ENCODE assay signal across 24 cellular contexts in genomic region chr15:57580428-57580827, GRCh38. TPM values are rescaled to one million over a fixed set of nuclear protein-coding genes. Genes with fewer than 3 reads are reported as not detected.
"Had no signal": no experiment of that assay in that cellular context is flagged by ENCODE, and none has a peak within 500 bp of the region (broad histone marks: within the 10 kb centered on the region; RNA-seq: fewer than 3 reads in every experiment).

No MANE protein-coding gene starts in this region.

- H3K4me1 Mint-ChIP-seq: memory B cell; natural killer cell; neural progenitor cell; stimulated activated memory B cell treated with anti-CD40 and anti-IgM and Interleukin-4, amounts not matched to agents 10 μg/mL and 1 μg/mL and 100 μg/mL, for 72 hours had no signal

- H3K4me1 ChIP-seq: gastrocnemius medialis, neural progenitor cell, parathyroid adenoma, psoas muscle, tibial artery, upper lobe of right lung had no signal

- H3K27ac Mint-ChIP-seq: endodermal cell; memory B cell; mesothelial cell of epicardium; natural killer cell; neural progenitor cell; stimulated activated memory B cell treated with anti-CD40 and anti-IgM and Interleukin-4, amounts not matched to agents 10 μg/mL and 1 μg/mL and 100 μg/mL, for 72 hours; stimulated activated naive CD8-positive, alpha-beta T cell treated with anti-CD3 and anti-CD28 coated beads, Interleukin-15, Interleukin-2, amounts not matched to agents 100 ng/mL and 50 ng/mL, for 24 hours had no signal

- H3K4me3 ChIP-seq: colonic mucosa, gastrocnemius medialis, heart right ventricle, left ventricle myocardium inferior, lower lobe of right lung, neural progenitor cell, psoas muscle, right lobe of liver, spleen, tibial artery, upper lobe of right lung had no signal

- H3K4me3 Mint-ChIP-seq: endodermal cell; memory B cell; mesothelial cell of epicardium; natural killer cell; neural progenitor cell; stimulated activated memory B cell treated with anti-CD40 and anti-IgM and Interleukin-4, amounts not matched to agents 10 μg/mL and 1 μg/mL and 100 μg/mL, for 72 hours; stimulated activated naive CD8-positive, alpha-beta T cell treated with anti-CD3 and anti-CD28 coated beads, Interleukin-15, Interleukin-2, amounts not matched to agents 100 ng/mL and 50 ng/mL, for 24 hours had no signal

- H3K27ac ChIP-seq: gastrocnemius medialis, heart right ventricle, left ventricle myocardium inferior, lower lobe of right lung, neural progenitor cell, parathyroid adenoma, psoas muscle, right lobe of liver, spleen, tibial artery, upper lobe of right lung had no signal

- H3K36me3 ChIP-seq: colonic mucosa, gastrocnemius medialis, heart right ventricle, left ventricle myocardium inferior, lower lobe of right lung, neural progenitor cell, right lobe of liver, spleen, tibial artery, upper lobe of right lung had no signal

- H3K36me3 Mint-ChIP-seq: neural progenitor cell had no signal

- DNase-seq: effector CD4-positive, alpha-beta T cell; endodermal cell; gastrocnemius medialis; heart right ventricle; left ventricle myocardium inferior; lower lobe of right lung; natural killer cell; nucleus accumbens; psoas muscle; retina; spleen; stimulated activated CD4-positive, alpha-beta T cell treated with anti-CD3 and anti-CD28 coated beads, Interleukin-15, amount 100 ng/mL, for 24 hours; stimulated activated CD4-positive, alpha-beta T cell treated with anti-CD3 and anti-CD28 coated beads, Interleukin-1b, Interleukin-23, amount 100 ng/mL, for 48 hours; stimulated activated CD4-positive, alpha-beta T cell treated with anti-CD3 and anti-CD28 coated beads, Interleukin-4, amount 100 ng/mL, for 24 hours; tibial artery; upper lobe of right lung had no signal

- H3K27me3 ChIP-seq: colonic mucosa, gastrocnemius medialis, heart right ventricle, neural progenitor cell, right lobe of liver, spleen, upper lobe of right lung had no signal

- H3K9me3 ChIP-seq: colonic mucosa, gastrocnemius medialis, right lobe of liver, upper lobe of right lung had no signal

- ATAC-seq: gastrocnemius medialis; heart right ventricle; lower lobe of right lung; natural killer cell; psoas muscle; stimulated activated memory B cell treated with anti-CD40 and anti-IgM and Interleukin-4, amounts not matched to agents 10 μg/mL and 1 μg/mL and 100 μg/mL, for 72 hours; upper lobe of right lung had no signal

RNA-seq across cellular contexts. Expression of gene MYZAP, which starts 11.3 kb away (rescaled TPM):
- total RNA-seq: natural killer cell had no signal
